In the genomic region with DNA sequence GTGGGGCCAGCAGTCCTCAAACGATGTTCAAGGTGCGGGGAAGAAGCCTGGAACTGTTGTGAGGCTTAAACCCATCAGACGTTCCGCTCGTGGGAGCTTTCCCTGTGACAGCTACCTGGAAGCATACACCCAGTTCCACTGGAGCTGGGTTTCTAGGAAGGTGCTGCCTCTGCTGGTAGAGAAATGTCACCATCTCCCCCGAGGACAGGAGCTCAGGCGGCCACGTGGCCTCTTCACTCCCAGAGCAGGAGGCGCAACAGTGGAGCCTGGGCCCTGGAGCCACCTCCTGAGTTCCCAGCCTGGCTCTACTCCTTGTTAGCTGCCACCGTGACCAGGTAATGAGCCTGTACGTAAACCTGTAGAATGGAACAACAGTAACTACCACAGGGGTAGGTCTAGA, we compare ENCODE assay signal across 18 cellular contexts.
"Had no signal": no experiment of that assay in that cellular context is flagged by ENCODE, and none has a peak within 500 bp of the region (broad histone marks: within the 10 kb centered on the region; RNA-seq: fewer than 3 reads in every experiment).

No MANE protein-coding gene starts in this region.

- H3K27me3 ChIP-seq: brain microvascular endothelial cell, colonic mucosa, right atrium auricular region, thyroid gland had no signal

- H3K36me3 ChIP-seq: brain microvascular endothelial cell, colonic mucosa, left ventricle myocardium inferior, prostate gland, right atrium auricular region, thyroid gland had no signal

- DNase-seq: activated CD4-positive, alpha-beta T cell treated with anti-CD3 and anti-CD28 coated beads, Interleukin-2, amount 10 ng/mL, durations not matched to agents 7 days and 5 days; activated CD8-positive, alpha-beta T cell treated with anti-CD3 and anti-CD28 coated beads, Interleukin-2, amount 10 ng/mL, durations not matched to agents 7 days and 5 days; activated naive CD4-positive, alpha-beta T cell treated with anti-CD3 and anti-CD28 coated beads for 36 hours; activated T-cell treated with anti-CD3 and anti-CD28 coated beads, Interleukin-2, amount 50 U/mL, for 24 hours; anterior cingulate cortex; brain microvascular endothelial cell; colonic mucosa; foreskin melanocyte; glutamatergic neuron; hypothalamus; left ventricle myocardium inferior; naive thymus-derived CD4-positive, alpha-beta T cell; stimulated activated CD4-positive, alpha-beta T cell treated with anti-CD3 and anti-CD28 coated beads, Interleukin-2, amount 100 ng/mL, for 24 hours; stimulated activated naive CD4-positive, alpha-beta T cell treated with Interleukin-2 at 50 U/mL for 16 hours; T-helper 9 cell had no signal

- H3K4me1 ChIP-seq: colonic mucosa, left ventricle myocardium inferior, prostate gland, right atrium auricular region, thyroid gland had no signal

- H3K4me3 ChIP-seq: colonic mucosa, left ventricle myocardium inferior, prostate gland, right atrium auricular region, thyroid gland had no signal

- H3K9me3 ChIP-seq: colonic mucosa, left ventricle myocardium inferior, prostate gland, right atrium auricular region, thyroid gland had no signal

- ATAC-seq: activated CD8-positive, alpha-beta T cell treated with anti-CD3 and anti-CD28 coated beads, Interleukin-2, amount 10 ng/mL, durations not matched to agents 7 days and 5 days; naive thymus-derived CD4-positive, alpha-beta T cell had no signal

- H3K27ac ChIP-seq: brain microvascular endothelial cell, colonic mucosa, left ventricle myocardium inferior, prostate gland, right atrium auricular region, thyroid gland had no signal
